ENCODE assay signal across 8 cellular contexts in genomic region chr7:28180031-28180363, GRCh38. TPM values are rescaled to one million over a fixed set of nuclear protein-coding genes. Genes with fewer than 3 reads are reported as not detected.
A peak's percentile ranks its signal among the peaks of the same experiment; 100 is the strongest.
DNase-seq lines count a peak whose midpoint lies in the region; FAIRE-seq and TF ChIP-seq lines count a peak whose summit lies in the region.

No MANE protein-coding gene starts in this region.

- no peak overlapping the region for H3K9ac ChIP-seq in keratinocyte (ENCODE audit: control insufficient read depth, extremely low read depth, insufficient read depth, low read length)

- H3K27ac ChIP-seq in keratinocyte (ENCODE audit: control insufficient read depth, insufficient read depth, low read length), result no peak overlapping the region
- peak overlapping the region; percentile 88 for H3K27ac ChIP-seq in suprapubic skin

- no peaks in the 10 kb centered on the region for H3K9me1 ChIP-seq in keratinocyte (ENCODE audit: control insufficient read depth, extremely low read depth, insufficient read depth, low read length)

- H3K79me2 ChIP-seq in keratinocyte (ENCODE audit: control insufficient read depth, insufficient read depth, low read length), result peaks cover 3% of the 10 kb centered on the region

- H2AFZ ChIP-seq in keratinocyte (ENCODE audit: control insufficient read depth, low read length), result no peak overlapping the region

- no peaks in the 10 kb centered on the region for H3K36me3 ChIP-seq in keratinocyte (ENCODE audit: control insufficient read depth in 2 of 2, extremely low read depth in 1 of 2, insufficient read depth in 2 of 2, low read length in 2 of 2)
- H3K36me3 ChIP-seq in suprapubic skin, result no peaks in the 10 kb centered on the region

- DNase-seq in NCI-H2227 (lab: John Stamatoyannopoulos, UW; ENCODE audit: unreplicated experiment), result peak; percentile 32
- DNase-seq in NCI-H2227 treated with DMSO at 0.1 percent for 48 hours (lab: John Stamatoyannopoulos, UW), result no peak
- no peak for DNase-seq in keratinocyte (ENCODE audit: low read depth, low spot score)
- DNase-seq in suprapubic skin (ENCODE audit: low spot score in 2 of 2), result no peak
- no peak for DNase-seq in NCI-H1048 (lab: John Stamatoyannopoulos, UW)
- DNase-seq in DMS114 treated with DMSO at 0.1 percent for 48 hours (lab: John Stamatoyannopoulos, UW; ENCODE audit: unreplicated experiment), result no peak
- no peak for DNase-seq in COLO829 (ENCODE audit: low spot score)

- no peak for FAIRE-seq in keratinocyte (lab: Jason Lieb, UNC)

- no peak for TF ChIP-seq EP300 in suprapubic skin (IDR thresholded peaks at IDR 0.05)

- WGBS in suprapubic skin, result no CpG with 5 or more reads among the region's 55 CpGs

- no peaks in the 10 kb centered on the region for H4K20me1 ChIP-seq in keratinocyte (ENCODE audit: control insufficient read depth, extremely low read depth, insufficient read depth, low read length)

- no peak overlapping the region for H3K4me2 ChIP-seq in keratinocyte (ENCODE audit: control insufficient read depth, extremely low read depth, insufficient read depth, low read depth, low read length)

- peak overlapping the region; percentile 71 for H3K4me3 ChIP-seq in WI38 (ENCODE audit: low read depth, low read length)
- H3K4me3 ChIP-seq in keratinocyte (ENCODE audit: control insufficient read depth in 2 of 3, extremely low read depth in 1 of 3, insufficient read depth in 2 of 3, low read depth in 1 of 3, low read length in 3 of 3), result peak overlapping the region in 2 of 3 experiments; percentile 77 to 82
- H3K4me3 ChIP-seq in suprapubic skin, result peak overlapping the region; percentile 79

- H3K4me1 ChIP-seq in keratinocyte (ENCODE audit: control insufficient read depth, extremely low read depth, insufficient read depth, low read length), result peaks cover 6% of the 10 kb centered on the region
- peaks cover 21% of the 10 kb centered on the region for H3K4me1 ChIP-seq in suprapubic skin

- dilution Hi-C loops in keratinocyte (cut with MboI; ENCODE audit: extremely low pct_ligation_motif_present, low sequenced_read_pairs), result no loop called here

- H3K9me3 ChIP-seq in keratinocyte (ENCODE audit: control insufficient read depth, low read depth, low read length) (no peaks in the 10 kb centered on the region), suprapubic skin (no peaks in the 10 kb centered on the region)

- H3K27me3 ChIP-seq in keratinocyte (ENCODE audit: control insufficient read depth, extremely low read depth, insufficient read depth, low read length) (no peaks in the 10 kb centered on the region), suprapubic skin (no peaks in the 10 kb centered on the region)

- no peak for TF ChIP-seq POLR2A in suprapubic skin (IDR thresholded peaks at IDR 0.05)

- TF ChIP-seq CTCF in WI38 (IDR thresholded peaks at IDR 0.05; ENCODE audit: low read depth, low read length) (no peak), keratinocyte (optimal IDR thresholded peaks at IDR 0.05 in 1 of 3, IDR thresholded peaks at IDR 0.05 in 1 of 3, conservative IDR thresholded peaks at IDR 0.05 in 1 of 3; ENCODE audit: extremely low read depth in 1 of 3, insufficient read depth in 2 of 3, low read length in 3 of 3) (no peak), suprapubic skin (IDR thresholded peaks at IDR 0.05) (no peak)

RNA-seq across cellular contexts. Expression of gene JAZF1, which starts 0.6 kb away (rescaled TPM):
- polyA plus RNA-seq in keratinocyte, result 1.3 to 2.5 TPM (median 1.7 TPM) in 3 replicates
- 1.6 TPM for polyA plus RNA-seq in keratinocyte (2011; ENCODE audit: low read depth)
- 2.2 and 2.7 TPM in 2 replicates for polyA plus RNA-seq in keratinocyte (2011; cell fraction: cytosol; rRNA removed)
- polyA plus RNA-seq in keratinocyte (2011; cell fraction: nucleus; rRNA removed), result 2.4 and 2.6 TPM in 2 replicates
- 2.4 and 4.7 TPM in 2 replicates for polyA plus RNA-seq in keratinocyte (2012; ENCODE audit: low replicate concordance)
- polyA minus RNA-seq in keratinocyte, result 0.76 to 18.5 TPM (median 1.9 TPM) in 3 replicates
- polyA minus RNA-seq in keratinocyte (2011; cell fraction: cytosol; rRNA and poly(A)+ RNA removed), result 2.5 TPM
- polyA minus RNA-seq in keratinocyte (2011; cell fraction: nucleus; rRNA and poly(A)+ RNA removed), result 1.2 and 4.7 TPM in 2 replicates
- 1 to 10 TPM; 5.0 to 8.4 (median 7.4) TPM for total RNA-seq in suprapubic skin
